ENCODE assay signal across 1 cellular context in the genomic region with DNA sequence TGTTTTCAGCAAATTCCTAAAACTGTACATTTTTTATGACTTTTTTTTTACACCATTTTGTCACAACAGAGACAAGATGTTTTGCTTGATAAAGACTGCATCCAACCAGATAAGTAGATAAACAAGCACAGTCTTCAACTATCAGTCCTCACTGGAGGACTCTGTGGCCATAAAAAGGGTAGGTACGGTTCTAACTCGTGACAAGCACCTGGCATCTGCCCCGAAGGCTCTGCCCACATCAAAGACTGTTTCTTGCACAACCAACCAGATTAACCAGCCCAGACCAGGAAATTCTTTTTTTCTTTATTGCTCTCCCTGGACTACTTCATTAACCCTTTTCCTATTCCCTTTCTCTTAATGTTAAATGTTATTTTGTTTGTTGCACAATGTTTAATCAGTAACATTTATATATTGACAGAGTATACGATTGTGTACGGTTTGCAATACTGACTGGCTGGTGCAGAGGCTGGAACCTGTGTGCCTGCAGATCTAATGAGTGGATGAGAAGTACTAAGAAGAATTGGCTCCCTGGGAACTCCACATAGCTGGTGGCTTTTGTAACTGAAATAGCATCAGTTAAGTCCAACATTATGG.
A peak's percentile ranks its signal among the peaks of the same experiment; 100 is the strongest.
TF ChIP-seq lines count a peak whose summit lies in the region.

No MANE protein-coding gene starts in this region.

TF ChIP-seq in K562, 482 proteins besides CTCF, POLR2A, EP300 and RAD21 (continued from another document and continues in another):
- TF ChIP-seq, protein P1, sequence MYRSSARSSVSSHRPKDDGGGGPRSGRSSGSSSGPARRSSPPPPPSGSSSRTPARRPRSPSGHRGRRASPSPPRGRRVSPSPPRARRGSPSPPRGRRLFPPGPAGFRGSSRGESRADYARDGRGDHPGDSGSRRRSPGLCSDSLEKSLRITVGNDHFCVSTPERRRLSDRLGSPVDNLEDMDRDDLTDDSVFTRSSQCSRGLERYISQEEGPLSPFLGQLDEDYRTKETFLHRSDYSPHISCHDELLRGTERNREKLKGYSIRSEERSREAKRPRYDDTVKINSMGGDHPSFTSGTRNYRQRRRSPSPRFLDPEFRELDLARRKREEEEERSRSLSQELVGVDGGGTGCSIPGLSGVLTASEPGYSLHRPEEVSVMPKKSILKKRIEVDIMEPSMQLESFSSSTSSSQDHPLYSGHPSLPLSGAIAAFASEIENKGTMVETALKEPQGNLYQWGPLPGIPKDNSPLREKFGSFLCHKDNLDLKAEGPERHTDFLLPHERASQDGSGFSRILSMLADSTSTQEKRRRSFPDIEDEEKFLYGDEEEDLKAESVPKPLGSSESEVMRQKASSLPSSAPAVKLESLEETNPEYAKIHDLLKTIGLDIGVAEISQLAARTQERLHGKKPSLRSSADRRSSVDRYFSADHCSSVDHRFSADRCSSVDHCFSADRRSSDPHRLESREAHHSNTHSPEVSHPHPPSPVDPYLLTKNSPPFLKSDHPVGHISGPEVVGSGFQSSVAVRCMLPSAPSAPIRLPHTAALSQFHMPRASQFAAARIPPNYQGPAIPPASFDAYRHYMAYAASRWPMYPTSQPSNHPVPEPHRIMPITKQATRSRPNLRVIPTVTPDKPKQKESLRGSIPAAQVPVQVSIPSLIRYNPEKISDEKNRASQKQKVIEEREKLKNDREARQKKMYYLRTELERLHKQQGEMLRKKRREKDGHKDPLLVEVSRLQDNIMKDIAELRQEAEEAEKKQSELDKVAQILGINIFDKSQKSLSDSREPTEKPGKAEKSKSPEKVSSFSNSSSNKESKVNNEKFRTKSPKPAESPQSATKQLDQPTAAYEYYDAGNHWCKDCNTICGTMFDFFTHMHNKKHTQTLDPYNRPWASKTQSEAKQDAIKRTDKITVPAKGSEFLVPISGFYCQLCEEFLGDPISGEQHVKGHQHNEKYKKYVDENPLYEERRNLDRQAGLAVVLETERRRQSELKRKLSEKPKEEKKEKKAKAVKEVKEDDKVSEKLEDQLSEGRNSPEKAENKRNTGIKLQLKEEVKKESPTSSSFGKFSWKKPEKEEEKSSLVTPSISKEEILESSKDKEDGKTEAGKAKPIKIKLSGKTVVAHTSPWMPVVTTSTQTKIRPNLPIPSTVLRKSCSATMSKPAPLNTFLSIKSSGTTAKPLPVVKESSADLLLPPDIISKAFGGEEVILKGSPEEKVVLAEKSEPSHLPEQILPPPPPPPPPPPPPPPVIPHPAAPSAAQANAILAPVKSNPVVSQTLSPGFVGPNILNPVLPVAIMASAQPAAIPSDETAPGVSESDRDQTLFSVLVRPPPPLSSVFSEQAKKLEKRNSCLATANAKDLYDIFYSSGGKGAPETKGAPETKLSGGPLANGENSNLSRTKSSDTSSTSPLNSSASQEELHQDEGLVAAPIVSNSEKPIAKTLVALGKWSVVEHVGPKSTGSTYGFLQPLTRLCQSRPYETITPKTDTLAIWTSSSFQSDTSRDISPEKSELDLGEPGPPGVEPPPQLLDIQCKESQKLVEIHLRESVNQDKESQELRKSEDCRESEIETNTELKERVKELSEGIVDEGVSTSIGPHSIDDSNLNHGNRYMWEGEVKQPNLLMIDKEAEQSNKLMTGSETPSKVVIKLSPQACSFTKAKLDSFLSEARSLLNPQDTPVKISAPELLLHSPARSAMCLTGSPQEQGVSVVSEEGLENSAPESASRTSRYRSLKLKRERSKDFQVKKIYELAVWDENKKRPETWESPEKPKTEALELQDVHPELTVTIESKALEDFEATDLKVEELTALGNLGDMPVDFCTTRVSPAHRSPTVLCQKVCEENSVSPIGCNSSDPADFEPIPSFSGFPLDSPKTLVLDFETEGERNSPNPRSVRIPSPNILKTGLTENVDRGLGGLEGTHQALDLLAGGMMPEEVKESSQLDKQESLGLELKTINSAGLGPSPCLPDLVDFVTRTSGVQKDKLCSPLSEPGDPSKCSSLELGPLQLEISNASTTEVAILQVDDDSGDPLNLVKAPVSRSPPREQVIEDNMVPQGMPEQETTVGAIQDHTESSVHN (IDR thresholded peaks at IDR 0.05; ENCODE audit: borderline replicate concordance in 1 of 2, low read depth in 1 of 2), result no peak
- TF ChIP-seq U2AF2 (optimal IDR thresholded peaks at IDR 0.05; ENCODE audit: low read depth, low read length) (no peak), ZNF263 (CRISPR knock-in tag; IDR thresholded peaks at IDR 0.05; ENCODE audit: borderline replicate concordance) (no peak), TCF7L2 (IDR thresholded peaks at IDR 0.05; ENCODE audit: low read depth, low read length) (no peak), NONO (IDR thresholded peaks at IDR 0.05; ENCODE audit: low read depth in 2 of 2, low read length in 1 of 2) (no peak), ZNF436 (CRISPR knock-in tag; IDR thresholded peaks at IDR 0.05) (no peak), TSC22D4 (tag; IDR thresholded peaks at IDR 0.05) (no peak), MCM7 (IDR thresholded peaks at IDR 0.05) (no peak), MTA1 (IDR thresholded peaks at IDR 0.05; ENCODE audit: borderline replicate concordance) (no peak), PHTF2 (CRISPR knock-in tag; IDR thresholded peaks at IDR 0.05) (no peak), CREBBP (IDR thresholded peaks at IDR 0.05; ENCODE audit: low read depth, low read length) (no peak), ARID1B (IDR thresholded peaks at IDR 0.05) (peak; percentile 62), ZNF780A (CRISPR knock-in tag; IDR thresholded peaks at IDR 0.05) (no peak), PML (IDR thresholded peaks at IDR 0.05; ENCODE audit: low read length) (peak; percentile 42; the same call in 1 of the 2 replicates), ELF4 (CRISPR knock-in tag; IDR thresholded peaks at IDR 0.05) (no peak), TEAD2 (tag; IDR thresholded peaks at IDR 0.05) (no peak), GABPB1 (CRISPR knock-in tag; IDR thresholded peaks at IDR 0.05) (no peak), CBX8 (IDR thresholded peaks at IDR 0.05; ENCODE audit: borderline replicate concordance, extremely low read depth, low read depth, low read length, poor library complexity, severe bottlenecking) (no peak), ZNF232 (CRISPR knock-in tag; IDR thresholded peaks at IDR 0.05) (no peak), ZNF699 (CRISPR knock-in tag; IDR thresholded peaks at IDR 0.05; ENCODE audit: insufficient replicate concordance) (no peak), SIRT6 (IDR thresholded peaks at IDR 0.05; ENCODE audit: low read depth, low read length) (no peak), ZNF696 (CRISPR knock-in tag; conservative IDR thresholded peaks at IDR 0.05) (no peak), CTBP1 (IDR thresholded peaks at IDR 0.05; ENCODE audit: borderline replicate concordance) (no peak), ZEB2 (IDR thresholded peaks at IDR 0.05) (no peak), ZNF830 (CRISPR knock-in tag; IDR thresholded peaks at IDR 0.05) (no peak), PTRF (tag; IDR thresholded peaks at IDR 0.05) (no peak), ADNP (tag; IDR thresholded peaks at IDR 0.05) (peak; percentile 72), SMARCA4 (IDR thresholded peaks at IDR 0.05) (peak; percentile 25; the same call in 1 of the 2 replicates), YBX1 (IDR thresholded peaks at IDR 0.05) (no peak), TRIM28 (IDR thresholded peaks at IDR 0.05) (no peak), RBM25 (IDR thresholded peaks at IDR 0.05; ENCODE audit: low read depth, low read length, severe bottlenecking) (no peak), MAFK (IDR thresholded peaks at IDR 0.05; ENCODE audit: low read length) (no peak), RFX5 (IDR thresholded peaks at IDR 0.05; ENCODE audit: low read depth, low read length) (no peak), SOX6 (IDR thresholded peaks at IDR 0.05) (peak; percentile 21; the same call in 1 of the 2 replicates), FOSL1 (tag; conservative IDR thresholded peaks at IDR 0.05) (no peak), LARP7 (IDR thresholded peaks at IDR 0.05) (no peak), CBFA2T2 (conservative IDR thresholded peaks at IDR 0.05) (peak; percentile 47), TAL1 (IDR thresholded peaks at IDR 0.05) (peak; percentile 64), FOXM1 (IDR thresholded peaks at IDR 0.05; ENCODE audit: low read depth) (no peak), FOXM1 (CRISPR knock-in tag; IDR thresholded peaks at IDR 0.05; ENCODE audit: low read depth) (no peak), GTF2E2 (tag; IDR thresholded peaks at IDR 0.05) (no peak), MYC (IDR thresholded peaks at IDR 0.05; ENCODE audit: low read depth, low read length) (no peak), MYC (CRISPR knock-in tag; IDR thresholded peaks at IDR 0.05; ENCODE audit: borderline replicate concordance, low read depth) (no peak)
- TF ChIP-seq, protein P2, sequence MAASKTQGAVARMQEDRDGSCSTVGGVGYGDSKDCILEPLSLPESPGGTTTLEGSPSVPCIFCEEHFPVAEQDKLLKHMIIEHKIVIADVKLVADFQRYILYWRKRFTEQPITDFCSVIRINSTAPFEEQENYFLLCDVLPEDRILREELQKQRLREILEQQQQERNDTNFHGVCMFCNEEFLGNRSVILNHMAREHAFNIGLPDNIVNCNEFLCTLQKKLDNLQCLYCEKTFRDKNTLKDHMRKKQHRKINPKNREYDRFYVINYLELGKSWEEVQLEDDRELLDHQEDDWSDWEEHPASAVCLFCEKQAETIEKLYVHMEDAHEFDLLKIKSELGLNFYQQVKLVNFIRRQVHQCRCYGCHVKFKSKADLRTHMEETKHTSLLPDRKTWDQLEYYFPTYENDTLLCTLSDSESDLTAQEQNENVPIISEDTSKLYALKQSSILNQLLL (CRISPR knock-in tag; IDR thresholded peaks at IDR 0.05; ENCODE audit: borderline replicate concordance), result no peak
- TF ChIP-seq, protein P3, sequence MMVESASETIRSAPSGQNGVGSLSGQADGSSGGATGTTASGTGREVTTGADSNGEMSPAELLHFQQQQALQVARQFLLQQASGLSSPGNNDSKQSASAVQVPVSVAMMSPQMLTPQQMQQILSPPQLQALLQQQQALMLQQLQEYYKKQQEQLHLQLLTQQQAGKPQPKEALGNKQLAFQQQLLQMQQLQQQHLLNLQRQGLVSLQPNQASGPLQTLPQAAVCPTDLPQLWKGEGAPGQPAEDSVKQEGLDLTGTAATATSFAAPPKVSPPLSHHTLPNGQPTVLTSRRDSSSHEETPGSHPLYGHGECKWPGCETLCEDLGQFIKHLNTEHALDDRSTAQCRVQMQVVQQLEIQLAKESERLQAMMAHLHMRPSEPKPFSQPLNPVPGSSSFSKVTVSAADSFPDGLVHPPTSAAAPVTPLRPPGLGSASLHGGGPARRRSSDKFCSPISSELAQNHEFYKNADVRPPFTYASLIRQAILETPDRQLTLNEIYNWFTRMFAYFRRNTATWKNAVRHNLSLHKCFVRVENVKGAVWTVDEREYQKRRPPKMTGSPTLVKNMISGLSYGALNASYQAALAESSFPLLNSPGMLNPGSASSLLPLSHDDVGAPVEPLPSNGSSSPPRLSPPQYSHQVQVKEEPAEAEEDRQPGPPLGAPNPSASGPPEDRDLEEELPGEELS (CRISPR knock-in tag; IDR thresholded peaks at IDR 0.05; ENCODE audit: borderline replicate concordance), result no peak
- TF ChIP-seq, protein P4, sequence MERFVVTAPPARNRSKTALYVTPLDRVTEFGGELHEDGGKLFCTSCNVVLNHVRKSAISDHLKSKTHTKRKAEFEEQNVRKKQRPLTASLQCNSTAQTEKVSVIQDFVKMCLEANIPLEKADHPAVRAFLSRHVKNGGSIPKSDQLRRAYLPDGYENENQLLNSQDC (CRISPR knock-in tag; IDR thresholded peaks at IDR 0.05), result no peak
- TF ChIP-seq, protein P5, sequence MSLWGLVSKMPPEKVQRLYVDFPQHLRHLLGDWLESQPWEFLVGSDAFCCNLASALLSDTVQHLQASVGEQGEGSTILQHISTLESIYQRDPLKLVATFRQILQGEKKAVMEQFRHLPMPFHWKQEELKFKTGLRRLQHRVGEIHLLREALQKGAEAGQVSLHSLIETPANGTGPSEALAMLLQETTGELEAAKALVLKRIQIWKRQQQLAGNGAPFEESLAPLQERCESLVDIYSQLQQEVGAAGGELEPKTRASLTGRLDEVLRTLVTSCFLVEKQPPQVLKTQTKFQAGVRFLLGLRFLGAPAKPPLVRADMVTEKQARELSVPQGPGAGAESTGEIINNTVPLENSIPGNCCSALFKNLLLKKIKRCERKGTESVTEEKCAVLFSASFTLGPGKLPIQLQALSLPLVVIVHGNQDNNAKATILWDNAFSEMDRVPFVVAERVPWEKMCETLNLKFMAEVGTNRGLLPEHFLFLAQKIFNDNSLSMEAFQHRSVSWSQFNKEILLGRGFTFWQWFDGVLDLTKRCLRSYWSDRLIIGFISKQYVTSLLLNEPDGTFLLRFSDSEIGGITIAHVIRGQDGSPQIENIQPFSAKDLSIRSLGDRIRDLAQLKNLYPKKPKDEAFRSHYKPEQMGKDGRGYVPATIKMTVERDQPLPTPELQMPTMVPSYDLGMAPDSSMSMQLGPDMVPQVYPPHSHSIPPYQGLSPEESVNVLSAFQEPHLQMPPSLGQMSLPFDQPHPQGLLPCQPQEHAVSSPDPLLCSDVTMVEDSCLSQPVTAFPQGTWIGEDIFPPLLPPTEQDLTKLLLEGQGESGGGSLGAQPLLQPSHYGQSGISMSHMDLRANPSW (CRISPR knock-in tag; IDR thresholded peaks at IDR 0.05), result no peak
- TF ChIP-seq, protein P6, sequence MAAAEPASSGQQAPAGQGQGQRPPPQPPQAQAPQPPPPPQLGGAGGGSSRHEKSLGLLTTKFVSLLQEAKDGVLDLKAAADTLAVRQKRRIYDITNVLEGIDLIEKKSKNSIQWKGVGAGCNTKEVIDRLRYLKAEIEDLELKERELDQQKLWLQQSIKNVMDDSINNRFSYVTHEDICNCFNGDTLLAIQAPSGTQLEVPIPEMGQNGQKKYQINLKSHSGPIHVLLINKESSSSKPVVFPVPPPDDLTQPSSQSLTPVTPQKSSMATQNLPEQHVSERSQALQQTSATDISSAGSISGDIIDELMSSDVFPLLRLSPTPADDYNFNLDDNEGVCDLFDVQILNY (CRISPR knock-in tag; IDR thresholded peaks at IDR 0.05), result no peak
- TF ChIP-seq, protein P7, sequence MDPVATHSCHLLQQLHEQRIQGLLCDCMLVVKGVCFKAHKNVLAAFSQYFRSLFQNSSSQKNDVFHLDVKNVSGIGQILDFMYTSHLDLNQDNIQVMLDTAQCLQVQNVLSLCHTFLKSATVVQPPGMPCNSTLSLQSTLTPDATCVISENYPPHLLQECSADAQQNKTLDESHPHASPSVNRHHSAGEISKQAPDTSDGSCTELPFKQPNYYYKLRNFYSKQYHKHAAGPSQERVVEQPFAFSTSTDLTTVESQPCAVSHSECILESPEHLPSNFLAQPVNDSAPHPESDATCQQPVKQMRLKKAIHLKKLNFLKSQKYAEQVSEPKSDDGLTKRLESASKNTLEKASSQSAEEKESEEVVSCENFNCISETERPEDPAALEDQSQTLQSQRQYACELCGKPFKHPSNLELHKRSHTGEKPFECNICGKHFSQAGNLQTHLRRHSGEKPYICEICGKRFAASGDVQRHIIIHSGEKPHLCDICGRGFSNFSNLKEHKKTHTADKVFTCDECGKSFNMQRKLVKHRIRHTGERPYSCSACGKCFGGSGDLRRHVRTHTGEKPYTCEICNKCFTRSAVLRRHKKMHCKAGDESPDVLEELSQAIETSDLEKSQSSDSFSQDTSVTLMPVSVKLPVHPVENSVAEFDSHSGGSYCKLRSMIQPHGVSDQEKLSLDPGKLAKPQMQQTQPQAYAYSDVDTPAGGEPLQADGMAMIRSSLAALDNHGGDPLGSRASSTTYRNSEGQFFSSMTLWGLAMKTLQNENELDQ (CRISPR knock-in tag; IDR thresholded peaks at IDR 0.05; ENCODE audit: borderline replicate concordance), result no peak
- TF ChIP-seq, protein P8, sequence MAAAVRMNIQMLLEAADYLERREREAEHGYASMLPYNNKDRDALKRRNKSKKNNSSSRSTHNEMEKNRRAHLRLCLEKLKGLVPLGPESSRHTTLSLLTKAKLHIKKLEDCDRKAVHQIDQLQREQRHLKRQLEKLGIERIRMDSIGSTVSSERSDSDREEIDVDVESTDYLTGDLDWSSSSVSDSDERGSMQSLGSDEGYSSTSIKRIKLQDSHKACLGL (CRISPR knock-in tag; IDR thresholded peaks at IDR 0.05; ENCODE audit: borderline replicate concordance, poor library complexity, severe bottlenecking), result no peak
